In the genomic region with DNA sequence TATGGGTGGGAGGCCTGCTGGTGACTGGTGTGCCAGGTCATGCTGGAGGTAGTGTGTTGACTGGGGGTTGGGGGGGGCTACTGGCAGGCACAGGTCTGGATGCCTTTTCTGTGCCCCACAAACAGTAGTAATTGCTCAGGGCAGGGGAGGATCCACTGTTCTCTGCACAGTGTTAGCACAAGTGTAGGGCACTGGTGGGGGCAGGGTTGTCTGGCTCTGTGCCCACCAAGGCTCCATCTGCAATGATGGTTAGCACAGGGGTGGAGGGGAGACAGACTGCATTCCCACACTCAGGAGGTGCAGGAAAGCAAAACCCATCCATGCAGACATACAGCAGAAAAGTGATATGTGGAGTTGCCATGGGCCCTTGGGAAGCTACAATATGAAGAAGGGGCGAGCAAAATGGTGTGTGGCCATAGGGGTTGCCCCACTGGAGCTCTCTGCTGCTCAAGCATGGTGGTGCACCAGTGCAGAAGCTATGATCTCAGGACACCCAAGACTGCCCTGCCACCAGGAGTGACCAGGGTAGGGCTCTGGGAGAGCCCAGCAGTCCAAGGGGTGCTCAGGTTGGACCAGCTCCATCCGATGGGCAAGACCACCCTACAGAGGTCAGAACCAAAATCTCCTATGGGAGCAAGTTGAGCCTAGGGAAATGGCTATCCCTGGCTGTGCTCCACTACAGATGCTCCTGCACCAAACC, we compare ENCODE assay signal across 15 cellular contexts.
A peak's percentile ranks its signal among the peaks of the same experiment; 100 is the strongest.
DNase-seq lines count a peak whose midpoint lies in the region; ATAC-seq and TF ChIP-seq lines count a peak whose summit lies in the region.
"Had no signal": no experiment of that assay in that cellular context is flagged by ENCODE, and none has a peak within 500 bp of the region (broad histone marks: within the 10 kb centered on the region; RNA-seq: fewer than 3 reads in every experiment).

No MANE protein-coding gene starts in this region.

- H3K14ac ChIP-seq in H9 (ENCODE audit: insufficient read depth, low read length), result 0 out of 2 replicates have a peak overlapping the region, but pooled peaks have one; percentile 8

- no peak overlapping the region for H3K56ac ChIP-seq in H9 (ENCODE audit: insufficient read length, low read depth, low read length)

- CTCF ChIA-PET in Calu3 (lab: Charles Lee), result no interaction called here

- H3K36me3 Mint-ChIP-seq in H9 (ENCODE audit: insufficient read depth in 1 of 3, low read depth in 3 of 3) (peaks cover 0 to under 1% (median 0%) of the 10 kb centered on the region in 3 experiments; a peak in 2 of 7 replicates), Calu3 (ENCODE audit: insufficient read depth, unreplicated experiment) (no peaks in the 10 kb centered on the region), GM23338 (ENCODE audit: low read depth) (no peaks in the 10 kb centered on the region; the same call in 2 of the 3 replicates)
- H3K36me3 Mint-ChIP-seq in stimulated activated memory B cell treated with anti-CD40 and anti-IgM and Interleukin-4, amounts not matched to agents 10 μg/mL and 1 μg/mL and 100 μg/mL, for 72 hours, result no peaks in the 10 kb centered on the region
- H3K36me3 Mint-ChIP-seq: CD14-positive monocyte; CD4-positive, alpha-beta memory T cell had no signal

- H2AFZ ChIP-seq in H9 (ENCODE audit: low read length) (no peak overlapping the region), GM23338 (no peak overlapping the region)
- H2AFZ ChIP-seq: GM23248 had no signal

- H4K8ac ChIP-seq in H9 (replicated peaks; ENCODE audit: insufficient read length, low read depth, low read length), result no peak overlapping the region

- no peaks in the 10 kb centered on the region for H3K9me3 ChIP-seq in H9 (ENCODE audit: control insufficient read depth, low read depth, low read length)
- H3K9me3 ChIP-seq: BLaER1 had no signal

- H2BK15ac ChIP-seq in H9 (ENCODE audit: low read depth, low read length), result no peak overlapping the region

- H3K9ac ChIP-seq in H9 (ENCODE audit: extremely low read depth, insufficient read length, low read length), result no peak overlapping the region
- H3K9ac ChIP-seq: BLaER1, GM23248 had no signal

- no CpG with 5 or more reads among the region's 2 CpGs for WGBS in H9 (ENCODE audit: extremely low coverage, insufficient read length, low lambda C conversion rate)

- H3K23ac ChIP-seq in H9 (ENCODE audit: insufficient read length, low read depth, low read length), result no peak overlapping the region

- H3K18ac ChIP-seq in H9 (ENCODE audit: insufficient read length, low read depth, low read length), result no peak overlapping the region

- H3K4me3 ChIP-seq in GM23338, result no peak overlapping the region
- H3K4me3 ChIP-seq: BLaER1, GM23248, K562 had no signal

- no peaks in the 10 kb centered on the region for H3F3A ChIP-seq in GM23338 (replicated peaks; ENCODE audit: low read depth)

- H3K27me3 ChIP-seq in H9 (ENCODE audit: insufficient read depth, low read length) (no peaks in the 10 kb centered on the region), GM23338 (ENCODE audit: insufficient read depth) (no peaks in the 10 kb centered on the region)
- H3K27me3 ChIP-seq: BLaER1 had no signal

- H3K9me2 ChIP-seq in GM23338 (ENCODE audit: insufficient read depth), result peaks cover 14% of the 10 kb centered on the region; the same call in 1 of the 2 replicates

- no peak overlapping the region for H3T11ph ChIP-seq in H9 (ENCODE audit: low read length)

- H3K27ac Mint-ChIP-seq in H9 (peak overlapping the region in 1 of 3 experiments; percentile 74; a peak in 1 of 7 replicates), Calu3 (ENCODE audit: unreplicated experiment) (no peak overlapping the region), GM23338 (no peak overlapping the region)
- H3K27ac Mint-ChIP-seq in stimulated activated memory B cell treated with anti-CD40 and anti-IgM and Interleukin-4, amounts not matched to agents 10 μg/mL and 1 μg/mL and 100 μg/mL, for 72 hours, result no peak overlapping the region
- H3K27ac Mint-ChIP-seq: CD4-positive, alpha-beta memory T cell had no signal

- H4K91ac ChIP-seq in H9 (ENCODE audit: insufficient read length, low read depth, low read length), result no peak overlapping the region

- BruUV-seq in Calu3 (replicated peaks; lab: Mats Ljungman, UMichigan), result no TSS peak

- H3K9me3 Mint-ChIP-seq in H9, result peaks cover under 1 to 5% of the 10 kb centered on the region in 2 experiments; a peak in 3 of 5 replicates
- peaks cover 19% of the 10 kb centered on the region for H3K9me3 Mint-ChIP-seq in stimulated activated memory B cell treated with anti-CD40 and anti-IgM and Interleukin-4, amounts not matched to agents 10 μg/mL and 1 μg/mL and 100 μg/mL, for 72 hours
- peaks cover 2% of the 10 kb centered on the region for H3K9me3 Mint-ChIP-seq in Calu3 (ENCODE audit: low read depth, unreplicated experiment)
- peaks cover 4% of the 10 kb centered on the region; the same call in 1 of the 3 replicates for H3K9me3 Mint-ChIP-seq in GM23338

- no peaks in the 10 kb centered on the region for H3K36me3 ChIP-seq in GM23338 (ENCODE audit: insufficient read depth)
- H3K36me3 ChIP-seq: BLaER1 had no signal

- ATAC-seq in stimulated activated memory B cell treated with anti-CD40 and anti-IgM and Interleukin-4, amounts not matched to agents 10 μg/mL and 1 μg/mL and 100 μg/mL, for 72 hours, result peak; percentile 12
- ATAC-seq in HG03342 (IDR thresholded peaks at IDR 0.05; ENCODE audit: unreplicated experiment) (no peak), GM23338 (no peak)
- ATAC-seq: K562 had no signal

- H3K27me3 Mint-ChIP-seq in H9 (ENCODE audit: low read depth), result no peaks in the 10 kb centered on the region
- no peaks in the 10 kb centered on the region for H3K27me3 Mint-ChIP-seq in stimulated activated memory B cell treated with anti-CD40 and anti-IgM and Interleukin-4, amounts not matched to agents 10 μg/mL and 1 μg/mL and 100 μg/mL, for 72 hours
- H3K27me3 Mint-ChIP-seq in Calu3 (ENCODE audit: unreplicated experiment), result no peaks in the 10 kb centered on the region
- no peaks in the 10 kb centered on the region for H3K27me3 Mint-ChIP-seq in GM23338 (ENCODE audit: insufficient read depth, low read depth, poor library complexity)
- H3K27me3 Mint-ChIP-seq: CD4-positive, alpha-beta memory T cell had no signal

- no peak overlapping the region for H2BK120ac ChIP-seq in H9 (ENCODE audit: low read depth, low read length, poor library complexity, severe bottlenecking)

- H3K4me1 Mint-ChIP-seq in H9 (no peaks in the 10 kb centered on the region), Calu3 (ENCODE audit: low read depth, unreplicated experiment) (peaks cover 8% of the 10 kb centered on the region), GM23338 (no peaks in the 10 kb centered on the region)
- no peaks in the 10 kb centered on the region for H3K4me1 Mint-ChIP-seq in stimulated activated memory B cell treated with anti-CD40 and anti-IgM and Interleukin-4, amounts not matched to agents 10 μg/mL and 1 μg/mL and 100 μg/mL, for 72 hours
- H3K4me1 Mint-ChIP-seq: CD14-positive monocyte; CD4-positive, alpha-beta memory T cell had no signal

- no peak for DNase-seq in H9
- peak; percentile 25 for DNase-seq in NCI-H69 (lab: John Stamatoyannopoulos, UW)
- DNase-seq in posterior vena cava (ENCODE audit: low spot score), result peak; percentile 52
- no peak for DNase-seq in NCI-H748 treated with DMSO at 0.1 percent for 48 hours (lab: John Stamatoyannopoulos, UW)
- DNase-seq in Calu3, result no peak
- DNase-seq in GM23338 (ENCODE audit: low spot score), result no peak
- DNase-seq: 8988T, GM23248, H7 had no signal

- H4K20me1 ChIP-seq in H9 (ENCODE audit: control insufficient read depth, insufficient read depth, insufficient read length), result no peaks in the 10 kb centered on the region
- H4K20me1 ChIP-seq in GM23338 (replicated peaks; ENCODE audit: insufficient read depth), result no peaks in the 10 kb centered on the region
- H4K20me1 ChIP-seq: BLaER1 had no signal

- no peak overlapping the region for H4K5ac ChIP-seq in H9 (ENCODE audit: insufficient read length, low read depth, low read length)

- H3K27ac ChIP-seq in H9 (ENCODE audit: insufficient read length, low read depth, low read length) (no peak overlapping the region), GM23338 (ENCODE audit: low read depth) (no peak overlapping the region)
- H3K27ac ChIP-seq: BLaER1, GM23248 had no signal

- TF ChIP-seq CTCF in H9 (conservative IDR thresholded peaks at IDR 0.05) (no peak), Calu3 (IDR thresholded peaks at IDR 0.05; ENCODE audit: unreplicated experiment) (no peak), GM23338 (conservative IDR thresholded peaks at IDR 0.05; ENCODE audit: low read depth in 2 of 2) (no peak)

- no peak overlapping the region for H2BK20ac ChIP-seq in H9 (ENCODE audit: low read depth, low read length, poor library complexity, severe bottlenecking)

- no peaks in the 10 kb centered on the region for H3K79me1 ChIP-seq in H9 (ENCODE audit: insufficient read depth, low read depth, low read length, poor library complexity, severe bottlenecking)

- no peak overlapping the region for H3K4me2 ChIP-seq in H9 (ENCODE audit: insufficient read depth, insufficient read length, low read length)
- H3K4me2 ChIP-seq in GM23338, result no peak overlapping the region
- H3K4me2 ChIP-seq: BLaER1 had no signal

- H3K4me3 Mint-ChIP-seq in H9, result no peak overlapping the region
- H3K4me3 Mint-ChIP-seq in stimulated activated memory B cell treated with anti-CD40 and anti-IgM and Interleukin-4, amounts not matched to agents 10 μg/mL and 1 μg/mL and 100 μg/mL, for 72 hours, result no peak overlapping the region
- H3K4me3 Mint-ChIP-seq in Calu3 (ENCODE audit: low read depth, unreplicated experiment), result no peak overlapping the region
- no peak overlapping the region for H3K4me3 Mint-ChIP-seq in GM23338
- H3K4me3 Mint-ChIP-seq: CD14-positive monocyte; CD4-positive, alpha-beta memory T cell had no signal

- H3K4me1 ChIP-seq in H9 (ENCODE audit: insufficient read depth, low read length), result no peaks in the 10 kb centered on the region
- H3K4me1 ChIP-seq in GM23338 (ENCODE audit: insufficient read depth), result no peaks in the 10 kb centered on the region
- H3K4me1 ChIP-seq: BLaER1 had no signal

- no peaks in the 10 kb centered on the region for H3K79me2 ChIP-seq in H9 (ENCODE audit: insufficient read depth, low read length)
- no peaks in the 10 kb centered on the region for H3K79me2 ChIP-seq in GM23338 (replicated peaks; ENCODE audit: insufficient read depth)

- no peak overlapping the region for H3K4ac ChIP-seq in H9 (ENCODE audit: low read depth, low read length)

- no peak overlapping the region for H2BK12ac ChIP-seq in H9 (ENCODE audit: insufficient read length, low read depth, low read length)

- no peak overlapping the region for H2BK5ac ChIP-seq in H9 (ENCODE audit: insufficient read length, low read length)

- intact Hi-C loops in posterior vena cava (cut with DNase I) (loop anchor here in 1 of 2 donors (5.0 kb wide), 1 partner anchor 202 kb away; no protein-coding TSS in a partner anchor), Calu3 (cut with micrococcal nuclease; ENCODE audit: unreplicated experiment) (no loop called here)

- H3K23me2 ChIP-seq in H9 (ENCODE audit: insufficient read length, low read depth, low read length, poor library complexity, severe bottlenecking), result no peaks in the 10 kb centered on the region

- no peak overlapping the region for H2AK5ac ChIP-seq in H9 (ENCODE audit: insufficient read length, low read length)

TF ChIP-seq in GM23338, 12 proteins besides CTCF, POLR2A, EP300 and RAD21 (continues in another document):
- no peak for TF ChIP-seq ZNF114 (CRISPR knock-in tag; IDR thresholded peaks at IDR 0.05)
- no peak for TF ChIP-seq STAT1 (IDR thresholded peaks at IDR 0.05; ENCODE audit: unreplicated experiment)

Comparison
In these comparisons a context has a peak if more than half of its experiments do, and no peak if none do; other contexts are left out.
1. DNase-seq: peak in NCI-H69 (single experiment) and posterior vena cava (single experiment); none in H9 (single experiment), NCI-H748 treated with DMSO at 0.1 percent for 48 hours (single experiment), Calu3 (single experiment) and GM23338 (single experiment).